Comparison of ENCODE assay signal across 20 cellular contexts in genomic region chr7:87833130-87833529, GRCh38. TPM values are rescaled to one million over a fixed set of nuclear protein-coding genes. Genes with fewer than 3 reads are reported as not detected.
DNase-seq lines count a peak whose midpoint lies in the region; ATAC-seq, FAIRE-seq and TF ChIP-seq lines count a peak whose summit lies in the region.
"Had no signal": no experiment of that assay in that cellular context is flagged by ENCODE, and none has a peak within 500 bp of the region (broad histone marks: within the 10 kb centered on the region; RNA-seq: fewer than 3 reads in every experiment).

No MANE protein-coding gene starts in this region.

- H2AK9ac ChIP-seq in IMR-90 (replicated peaks; ENCODE audit: low read depth, low read length, poor library complexity): no peak overlapping the region

- TF ChIP-seq POLR2A in IMR-90 (IDR thresholded peaks at IDR 0.05; ENCODE audit: low read depth, low read length): no peak

- no peak for TF ChIP-seq CTCF in IMR-90 (conservative IDR thresholded peaks at IDR 0.05; ENCODE audit: low read depth, low read length)
- no peak for TF ChIP-seq CTCF in bronchial epithelial cell (IDR thresholded peaks at IDR 0.05; ENCODE audit: insufficient read depth, low read length, severe bottlenecking)
- no peak for TF ChIP-seq CTCF in progenitor cell of endocrine pancreas (IDR thresholded peaks at IDR 0.05; ENCODE audit: unreplicated experiment)

- H2AFZ ChIP-seq in IMR-90 (replicated peaks; ENCODE audit: low read length, poor library complexity): no peak overlapping the region

- peak overlapping the region; percentile 13 for H3K27ac Mint-ChIP-seq in progenitor cell of endocrine pancreas

- H3K9me3 Mint-ChIP-seq in progenitor cell of endocrine pancreas (ENCODE audit: low read depth): no peaks in the 10 kb centered on the region

- no peak overlapping the region for H2BK5ac ChIP-seq in IMR-90 (ENCODE audit: low read depth, low read length, poor library complexity, severe bottlenecking)

- intact Hi-C loops in IMR-90 (cut with micrococcal nuclease): no loop called here

- FAIRE-seq in bronchial epithelial cell (lab: Jason Lieb, UNC): no peak
- FAIRE-seq: A549, GM12878, HTR-8/SVneo had no signal

- H4K5ac ChIP-seq in IMR-90 (ENCODE audit: low read depth, low read length): no peak overlapping the region

- CTCF ChIA-PET in IMR-90 (lab: Yijun Ruan, JAX): no interaction called here

- 44% methylated on average over 1 of the region's 1 CpG; no CpG with 5 or more reads in 1 of the 2 experiments for WGBS in IMR-90 (ENCODE audit: extremely low coverage in 2 of 2, insufficient read length in 1 of 2), 2 experiments

- no peaks in the 10 kb centered on the region for H3K9me3 ChIP-seq in IMR-90 (ENCODE audit: control insufficient read depth, insufficient read depth, low read length)
- H3K9me3 ChIP-seq: A549, Peyer's patch had no signal

- no peak overlapping the region for H3K4ac ChIP-seq in IMR-90 (ENCODE audit: low read depth, low read length)

- H3K56ac ChIP-seq in IMR-90 (ENCODE audit: extremely low read depth, insufficient read depth, low read length): no peak overlapping the region

- H3K23ac ChIP-seq in IMR-90 (ENCODE audit: low read depth, low read length): no peak overlapping the region

- no peaks in the 10 kb centered on the region for H4K20me1 ChIP-seq in IMR-90 (ENCODE audit: insufficient read depth, low read length)

- H3K27me3 ChIP-seq in IMR-90 (ENCODE audit: control insufficient read depth, insufficient read depth, low read length) (no peaks in the 10 kb centered on the region), bronchial epithelial cell (ENCODE audit: control insufficient read depth, insufficient read depth, low read length) (no peaks in the 10 kb centered on the region)
- H3K27me3 ChIP-seq: Peyer's patch had no signal

- no peak overlapping the region for H3K27ac ChIP-seq in IMR-90 (ENCODE audit: insufficient read depth, low read length)
- H3K27ac ChIP-seq: A549, C4-2B, Peyer's patch had no signal

- H3K9me1 ChIP-seq in IMR-90 (ENCODE audit: insufficient read depth, low read length): no peaks in the 10 kb centered on the region

- H3K27me3 Mint-ChIP-seq in progenitor cell of endocrine pancreas: no peaks in the 10 kb centered on the region

- dilution Hi-C loops in IMR-90 (cut with HindIII; ENCODE audit: low sequenced_read_pairs, unreplicated experiment): no loop called here

- no peaks in the 10 kb centered on the region for H3K79me1 ChIP-seq in IMR-90 (ENCODE audit: low read depth in 1 of 2, low read length in 2 of 2)

- no peak overlapping the region for H3K14ac ChIP-seq in IMR-90 (replicated peaks; ENCODE audit: low read depth, low read length)

- H3K4me3 Mint-ChIP-seq in progenitor cell of endocrine pancreas (ENCODE audit: low read depth): no peak overlapping the region

- H3K18ac ChIP-seq in IMR-90 (ENCODE audit: low read depth, low read length): no peak overlapping the region

- H3K4me3 ChIP-seq in IMR-90 (ENCODE audit: insufficient read depth, low read depth, low read length) (no peak overlapping the region), bronchial epithelial cell (ENCODE audit: low read depth, low read length) (no peak overlapping the region)
- H3K4me3 ChIP-seq: A549, GM12878, Peyer's patch had no signal

- no peak overlapping the region for H2BK15ac ChIP-seq in IMR-90 (ENCODE audit: low read depth, low read length)

- H2BK120ac ChIP-seq in IMR-90 (ENCODE audit: low read depth, low read length): no peak overlapping the region

- ATAC-seq in IMR-90 (ENCODE audit: low read depth): no peak
- ATAC-seq: A549, GM12878 had no signal

- peaks cover 6% of the 10 kb centered on the region; the same call in 1 of the 2 replicates for H3K4me1 ChIP-seq in IMR-90 (ENCODE audit: control insufficient read depth, insufficient read depth, low read length)
- H3K4me1 ChIP-seq: A549, Peyer's patch had no signal

- no peaks in the 10 kb centered on the region for H3K36me3 ChIP-seq in IMR-90 (ENCODE audit: control insufficient read depth, insufficient read depth, low read length)
- H3K36me3 ChIP-seq in bronchial epithelial cell (ENCODE audit: control insufficient read depth, insufficient read depth, low read length): no peaks in the 10 kb centered on the region

- H3K36me3 Mint-ChIP-seq in progenitor cell of endocrine pancreas (ENCODE audit: insufficient read depth): peaks cover 1% of the 10 kb centered on the region

- H3K9ac ChIP-seq in IMR-90 (ENCODE audit: low read depth, low read length): no peak overlapping the region

- POLR2A ChIA-PET in IMR-90 (lab: Charles Lee; ENCODE audit: unreplicated experiment): no interaction called here

- no peak overlapping the region for H4K8ac ChIP-seq in IMR-90 (ENCODE audit: low read depth in 2 of 2, low read length in 2 of 2)

- no peak overlapping the region for H2BK20ac ChIP-seq in IMR-90 (ENCODE audit: low read depth, low read length)

- H4K91ac ChIP-seq in IMR-90 (ENCODE audit: insufficient read depth, low read depth, low read length): no peak overlapping the region

- DNase-seq in NCI-H510A treated with DMSO at 0.1 percent for 48 hours (lab: John Stamatoyannopoulos, UW) (peak; percentile 1), NCI-H510A (lab: John Stamatoyannopoulos, UW) (no peak), IMR-90 (peak; percentile 12), bronchial epithelial cell (ENCODE audit: low read depth) (peak; percentile 35), progenitor cell of endocrine pancreas (ENCODE audit: low spot score, unreplicated experiment) (no peak), SHP77 treated with DMSO at 0.1 percent for 48 hours (lab: John Stamatoyannopoulos, UW) (no peak)
- no peak for DNase-seq in activated naive CD4-positive, alpha-beta T cell treated with Interleukin-2 at 50 U/mL for 16 hours
- DNase-seq: COR-L47, DMS53, HCEC 1CT, KBM-7, NCI-H1092, NCI-H1694 treated with DMSO at 0.1 percent for 48 hours, NCI-H524 treated with DMSO at 0.1 percent for 48 hours, Peyer's patch, SHP77 had no signal

- peaks cover 8% of the 10 kb centered on the region for H3K4me1 Mint-ChIP-seq in progenitor cell of endocrine pancreas (ENCODE audit: low read depth)

- H2AK5ac ChIP-seq in IMR-90 (ENCODE audit: low read depth, low read length): no peak overlapping the region

- in situ Hi-C loops in IMR-90 (cut with MboI; ENCODE audit: low sequenced_read_pairs): no loop called here

- BruUV-seq in IMR-90 (replicated peaks; lab: Mats Ljungman, UMichigan): no TSS peak

- no peak for TF ChIP-seq RAD21 in IMR-90 (IDR thresholded peaks at IDR 0.05; ENCODE audit: low read length)

- H3K4me2 ChIP-seq in IMR-90 (ENCODE audit: low read depth, low read length): no peak overlapping the region
- H3K4me2 ChIP-seq: A549 had no signal

TF ChIP-seq in IMR-90, 13 proteins besides CTCF, POLR2A, EP300 and RAD21:
- TF ChIP-seq CHD1 (IDR thresholded peaks at IDR 0.05; ENCODE audit: low read depth, low read length) (no peak), RCOR1 (IDR thresholded peaks at IDR 0.05; ENCODE audit: insufficient replicate concordance, low read length) (no peak)

RNA-seq across cellular contexts. Expression of gene SLC25A40, which starts 43.0 kb away (rescaled TPM):
- total RNA-seq in IMR-90 (2012; rRNA removed) (4.7 and 8.6 TPM in 2 replicates), bronchial epithelial cell (2.6 and 3.9 TPM in 2 replicates), progenitor cell of endocrine pancreas (26.8 and 28.5 TPM in 2 replicates)
- polyA plus RNA-seq in IMR-90 (2012; rRNA removed): 4.6 and 6.1 TPM in 2 replicates
- 1.0 and 1.4 TPM in 2 replicates for polyA plus RNA-seq in IMR-90 (2012; cell fraction: cytosol; rRNA removed)
- polyA plus RNA-seq in IMR-90 (2012; cell fraction: nucleus; rRNA removed; ENCODE audit: low replicate concordance): 3.1 and 13.1 TPM in 2 replicates

RNA-seq across cellular contexts. Expression of gene DBF4, which starts 43.2 kb away (rescaled TPM):
- total RNA-seq in IMR-90 (2012; rRNA removed) (7.2 and 20.3 TPM in 2 replicates), bronchial epithelial cell (5.8 and 9.7 TPM in 2 replicates), progenitor cell of endocrine pancreas (24.9 and 27.7 TPM in 2 replicates)
- polyA plus RNA-seq in IMR-90 (2012; rRNA removed): 6.3 and 6.4 TPM in 2 replicates
- polyA plus RNA-seq in IMR-90 (2012; cell fraction: cytosol; rRNA removed): 1.6 and 2.1 TPM in 2 replicates
- polyA plus RNA-seq in IMR-90 (2012; cell fraction: nucleus; rRNA removed; ENCODE audit: low replicate concordance): 1.5 and 3.9 TPM in 2 replicates

Comparison
In these comparisons a context has a peak if more than half of its experiments do, and no peak if none do; other contexts are left out.
1. DNase-seq: peak in NCI-H510A treated with DMSO at 0.1 percent for 48 hours (single experiment), IMR-90 (single experiment) and bronchial epithelial cell (single experiment); none in NCI-H510A (single experiment), progenitor cell of endocrine pancreas (single experiment), activated naive CD4-positive, alpha-beta T cell treated with Interleukin-2 at 50 U/mL for 16 hours (single experiment) and SHP77 treated with DMSO at 0.1 percent for 48 hours (single experiment).